In the genomic region with DNA sequence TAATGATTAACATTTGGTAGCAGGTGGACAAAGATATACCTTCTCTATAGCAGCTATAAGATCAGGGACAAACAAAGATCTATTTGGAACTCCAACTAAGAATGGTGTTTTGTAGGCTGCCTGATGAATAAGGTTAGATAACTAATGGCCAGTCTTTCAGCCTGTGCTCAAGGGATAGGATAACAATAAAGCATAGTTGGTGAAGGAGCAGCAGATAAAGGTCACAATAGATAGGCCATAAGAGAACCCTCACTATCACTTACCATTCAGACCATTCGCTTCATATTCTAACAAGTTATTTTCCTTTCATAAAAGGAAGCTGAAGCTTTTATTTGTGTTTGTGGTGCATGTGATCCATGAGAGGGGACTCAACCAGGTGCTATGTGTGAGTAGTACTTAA, we compare ENCODE assay signal across 30 cellular contexts.
"Had no signal": no experiment of that assay in that cellular context is flagged by ENCODE, and none has a peak within 500 bp of the region (broad histone marks: within the 10 kb centered on the region; RNA-seq: fewer than 3 reads in every experiment).

No MANE protein-coding gene starts in this region.

- H3K27ac ChIP-seq: adrenal gland, body of pancreas, epithelial cell of prostate, esophagus squamous epithelium, gastroesophageal sphincter, WERI-Rb-1 had no signal

- H3K9me3 Mint-ChIP-seq: activated B cell treated with CpG ODN at 0.5 μM for 24 hours; activated T-cell treated with anti-CD3 and anti-CD28 coated beads, Interleukin-2, amount 50 U/mL, for 24 hours; activated T-cell treated with anti-CD3 and anti-CD28 coated beads, Interleukin-2, amount 50 U/mL, for 72 hours; effector memory CD8-positive, alpha-beta T cell had no signal

- H3K27ac Mint-ChIP-seq: activated B cell treated with CpG ODN at 0.5 μM for 24 hours; activated naive CD4-positive, alpha-beta T cell treated with anti-CD3 and anti-CD28 coated beads, Interleukin-2, amount 50 U/mL, for 72 hours; activated naive CD8-positive, alpha-beta T cell treated with anti-CD3 and anti-CD28 coated beads, Interleukin-2, amount 50 U/mL, for 24 hours; activated T-cell treated with anti-CD3 and anti-CD28 coated beads, Interleukin-2, amount 50 U/mL, for 24 hours; activated T-cell treated with anti-CD3 and anti-CD28 coated beads, Interleukin-2, amount 50 U/mL, for 72 hours; effector memory CD8-positive, alpha-beta T cell had no signal

- DNase-seq: activated B cell treated with CpG ODN at 0.5 μM for 24 hours; activated CD4-positive, alpha-beta T cell treated with anti-CD3 and anti-CD28 coated beads for 48 hours; activated CD4-positive, alpha-beta T cell treated with anti-CD3 and anti-CD28 coated beads, Interleukin-2, amount 50 U/mL, for 1 hour; activated CD4-positive, alpha-beta T cell treated with anti-CD3 and anti-CD28 coated beads, Interleukin-2, amount 50 U/mL, for 48 hours; activated CD8-positive, alpha-beta memory T cell treated with anti-CD3 and anti-CD28 coated beads, Interleukin-2, amount 50 U/mL, for 48 hours; activated gamma-delta T cell; activated naive CD4-positive, alpha-beta T cell; activated naive CD4-positive, alpha-beta T cell treated with anti-CD3 and anti-CD28 coated beads, Interleukin-2, amount 10 ng/mL, durations not matched to agents 7 days and 5 days; activated naive CD8-positive, alpha-beta T cell treated with anti-CD3 and anti-CD28 coated beads, Interleukin-2, amount 50 U/mL, for 24 hours; activated T-cell treated with anti-CD3 and anti-CD28 coated beads for 4 hours; activated T-cell treated with anti-CD3 and anti-CD28 coated beads, Interleukin-2, amount 50 U/mL, for 24 hours; activated T-cell treated with anti-CD3 and anti-CD28 coated beads, Interleukin-2, amount 50 U/mL, for 72 hours; adrenal gland; amygdala; aorta; body of pancreas; caudate nucleus; cortex of kidney; dermis blood vessel endothelial cell; effector CD4-positive, alpha-beta T cell; effector memory CD8-positive, alpha-beta T cell; esophagus squamous epithelium; foreskin melanocyte; T-helper 1 cell; T-helper 2 cell; WERI-Rb-1 had no signal

- ATAC-seq: activated CD4-positive, CD25-positive, alpha-beta regulatory T cell treated with anti-CD3 and anti-CD28 coated beads, Interleukin-2, amount 50 U/mL, for 24 hours; activated naive CD4-positive, alpha-beta T cell treated with anti-CD3 and anti-CD28 coated beads, Interleukin-2, amount 50 U/mL, for 72 hours; activated naive CD8-positive, alpha-beta T cell treated with anti-CD3 and anti-CD28 coated beads, Interleukin-2, amount 50 U/mL, for 24 hours; activated T-cell treated with anti-CD3 and anti-CD28 coated beads, Interleukin-2, amount 50 U/mL, for 72 hours; body of pancreas; effector memory CD8-positive, alpha-beta T cell; gastroesophageal sphincter had no signal

- H3K27me3 Mint-ChIP-seq: activated B cell treated with CpG ODN at 0.5 μM for 24 hours; activated naive CD4-positive, alpha-beta T cell treated with anti-CD3 and anti-CD28 coated beads, Interleukin-2, amount 10 ng/mL, durations not matched to agents 7 days and 5 days; activated naive CD8-positive, alpha-beta T cell treated with anti-CD3 and anti-CD28 coated beads, Interleukin-2, amount 50 U/mL, for 24 hours; activated T-cell treated with anti-CD3 and anti-CD28 coated beads, Interleukin-2, amount 50 U/mL, for 24 hours; effector memory CD8-positive, alpha-beta T cell had no signal

- H3K9me3 ChIP-seq: adrenal gland, body of pancreas, esophagus squamous epithelium, gastroesophageal sphincter had no signal

- H3K4me3 Mint-ChIP-seq: activated B cell treated with CpG ODN at 0.5 μM for 24 hours; activated naive CD4-positive, alpha-beta T cell treated with anti-CD3 and anti-CD28 coated beads, Interleukin-2, amount 10 ng/mL, durations not matched to agents 7 days and 5 days; activated naive CD8-positive, alpha-beta T cell treated with anti-CD3 and anti-CD28 coated beads, Interleukin-2, amount 50 U/mL, for 24 hours; activated T-cell treated with anti-CD3 and anti-CD28 coated beads, Interleukin-2, amount 50 U/mL, for 24 hours; activated T-cell treated with anti-CD3 and anti-CD28 coated beads, Interleukin-2, amount 50 U/mL, for 72 hours; effector memory CD8-positive, alpha-beta T cell had no signal

- H3K36me3 Mint-ChIP-seq: activated naive CD4-positive, alpha-beta T cell treated with anti-CD3 and anti-CD28 coated beads, Interleukin-2, amount 50 U/mL, for 72 hours had no signal

- H3K4me3 ChIP-seq: adrenal gland, body of pancreas, esophagus squamous epithelium, gastroesophageal sphincter had no signal

- H3K27me3 ChIP-seq: adrenal gland, body of pancreas, esophagus squamous epithelium, gastroesophageal sphincter had no signal

- H3K36me3 ChIP-seq: adrenal gland, esophagus squamous epithelium, WERI-Rb-1 had no signal

- H3K4me1 ChIP-seq: body of pancreas, gastroesophageal sphincter had no signal
